19 cellular contexts compared by ENCODE assay signal in the genomic region with DNA sequence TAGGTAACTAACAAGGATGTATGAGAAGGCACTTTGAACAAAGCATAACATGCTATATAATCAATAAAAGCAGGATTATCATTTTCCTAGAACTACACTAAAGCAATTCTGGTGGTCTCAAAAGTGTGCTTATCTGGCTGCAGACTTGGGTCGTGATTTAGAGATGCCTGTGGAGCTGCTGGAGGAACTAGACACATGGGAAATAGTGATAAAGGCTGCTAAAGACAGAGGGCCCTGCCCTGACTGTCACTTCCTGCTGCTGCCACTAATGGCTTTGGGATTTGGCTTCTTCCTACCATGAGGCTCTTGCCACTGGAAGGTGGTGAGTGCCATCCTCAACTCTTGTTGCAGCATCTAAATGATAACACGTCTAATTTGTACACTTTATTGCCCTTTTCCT.
DNase-seq lines count a peak whose midpoint lies in the region; ATAC-seq lines count a peak whose summit lies in the region.
"Had no signal": no experiment of that assay in that cellular context is flagged by ENCODE, and none has a peak within 500 bp of the region (broad histone marks: within the 10 kb centered on the region; RNA-seq: fewer than 3 reads in every experiment).

No MANE protein-coding gene starts in this region.

- DNase-seq in NCI-H345 (lab: John Stamatoyannopoulos, UW) (peak; percentile 21), NCI-H345 treated with DMSO at 0.1 percent for 48 hours (lab: John Stamatoyannopoulos, UW; ENCODE audit: unreplicated experiment) (no peak), KBM-7 (peak; percentile 51), NCI-H748 treated with DMSO at 0.1 percent for 48 hours (lab: John Stamatoyannopoulos, UW) (peak; percentile 13), cerebellar cortex (ENCODE audit: low spot score) (peak; percentile 59), activated gamma-delta T cell treated with Interleukin-2 at 50 U/mL for 16 hours (no peak), NOMO-1 treated with DMSO at 0.1 percent for 48 hours (lab: John Stamatoyannopoulos, UW; ENCODE audit: unreplicated experiment) (no peak)
- DNase-seq: CD8-positive, alpha-beta T cell; GDM1; H9; NCI-H1092 treated with DMSO at 0.1 percent for 48 hours; NCI-H1694; NCI-H2171; NCI-H446 treated with DMSO at 0.1 percent for 48 hours; NCI-H774; PC-9; SIG-M5; T-helper 17 cell had no signal

- ATAC-seq in GM19035 (IDR thresholded peaks at IDR 0.05; ENCODE audit: unreplicated experiment): no peak
- ATAC-seq: CD8-positive, alpha-beta T cell; T-helper 17 cell had no signal

- in situ Hi-C loops in KBM-7 (cut with MboI; ENCODE audit: low pct_unique_long_range_greater_than_20kb, low sequenced_read_pairs): no loop called here

Comparison
In these comparisons a context has a peak if more than half of its experiments do, and no peak if none do; other contexts are left out.
1. DNase-seq: peak in NCI-H345 (single experiment), KBM-7 (single experiment), NCI-H748 treated with DMSO at 0.1 percent for 48 hours (single experiment) and cerebellar cortex (single experiment); none in NCI-H345 treated with DMSO at 0.1 percent for 48 hours (single experiment), activated gamma-delta T cell treated with Interleukin-2 at 50 U/mL for 16 hours (single experiment) and NOMO-1 treated with DMSO at 0.1 percent for 48 hours (single experiment).